7 cellular contexts compared by ENCODE assay signal in genomic region chr19:7521551-7522071, GRCh38. TPM values are rescaled to one million over a fixed set of nuclear protein-coding genes. Genes with fewer than 3 reads are reported as not detected.
DNase-seq lines count a peak whose midpoint lies in the region; ATAC-seq and TF ChIP-seq lines count a peak whose summit lies in the region.

No MANE protein-coding gene starts in this region.

- no peaks in the 10 kb centered on the region for H3K9me3 ChIP-seq in spleen

- H3K27me3 ChIP-seq in spleen (replicated peaks in 1 of 7): peaks cover 0 to 2% (median 0%) of the 10 kb centered on the region in 7 donors

- H3K27ac ChIP-seq in spleen: peak overlapping the region; percentile 22 to 88 (median 80)

- H3K4me1 ChIP-seq in spleen: peaks cover 20 to 85% (median 53%) of the 10 kb centered on the region in 6 donors

- peaks cover 0 to 44% (median 13%) of the 10 kb centered on the region in 6 donors for H3K36me3 ChIP-seq in spleen

- peaks cover 7% of the 10 kb centered on the region for H3K27me3 Mint-ChIP-seq in activated CD4-positive, alpha-beta memory T cell treated with anti-CD3 and anti-CD28 coated beads for 36 hours
- peaks cover 10% of the 10 kb centered on the region for H3K27me3 Mint-ChIP-seq in glutamatergic neuron (ENCODE audit: unreplicated experiment)

- H3K9me3 Mint-ChIP-seq in activated CD4-positive, alpha-beta memory T cell treated with anti-CD3 and anti-CD28 coated beads for 36 hours: no peaks in the 10 kb centered on the region
- peaks cover 12% of the 10 kb centered on the region for H3K9me3 Mint-ChIP-seq in glutamatergic neuron (ENCODE audit: unreplicated experiment)

- H3K4me1 Mint-ChIP-seq in activated CD4-positive, alpha-beta memory T cell treated with anti-CD3 and anti-CD28 coated beads for 36 hours (ENCODE audit: low read depth): peaks cover 13% of the 10 kb centered on the region
- peaks cover 5% of the 10 kb centered on the region for H3K4me1 Mint-ChIP-seq in glutamatergic neuron (ENCODE audit: low read depth, unreplicated experiment)

- POLR2A ChIA-PET in activated CD4-positive, alpha-beta memory T cell treated with anti-CD3 and anti-CD28 coated beads for 36 hours (lab: Charles Lee): interaction anchor here (0.6 to 4.0 kb wide), 6 partner anchors 9 to 173 kb away, joined by 3 to 22 read pairs (median 4); partner anchors contain the start of genes ARHGEF18, PEX11G and PNPLA6

- WGBS in spleen, 5 donors: 57 to 65% (median 61%) methylated on average over 10 of the region's 10 CpGs

- H3K4me3 ChIP-seq in HFF-Myc (replicated peaks; ENCODE audit: low read depth, low read length) (peak overlapping the region; percentile 60), spleen (peak overlapping the region in 6 of 8 donors; percentile 77 to 91 (median 86))

- ATAC-seq in left colon (no peak), GM18502 (IDR thresholded peaks at IDR 0.05; ENCODE audit: poor library complexity, unreplicated experiment) (no peak), GM21381 (IDR thresholded peaks at IDR 0.05; ENCODE audit: unreplicated experiment) (no peak)

- TF ChIP-seq CTCF in HFF-Myc (IDR thresholded peaks at IDR 0.05; ENCODE audit: low read depth, low read length, missing control alignments): no peak
- TF ChIP-seq CTCF in glutamatergic neuron (IDR thresholded peaks at IDR 0.05; ENCODE audit: partially characterized antibody, unreplicated experiment): no peak
- no peak for TF ChIP-seq CTCF in spleen (IDR thresholded peaks at IDR 0.05 in 8 of 11, conservative IDR thresholded peaks at IDR 0.05 in 3 of 11)

- peak overlapping the region; percentile 16 for H3K27ac Mint-ChIP-seq in activated CD4-positive, alpha-beta memory T cell treated with anti-CD3 and anti-CD28 coated beads for 36 hours
- peak overlapping the region; percentile 83 for H3K27ac Mint-ChIP-seq in glutamatergic neuron (ENCODE audit: unreplicated experiment)

- no peak for DNase-seq in HFF-Myc (ENCODE audit: extremely low read depth, low read depth)
- no peak for DNase-seq in activated CD4-positive, alpha-beta memory T cell treated with anti-CD3 and anti-CD28 coated beads for 36 hours
- no peak for DNase-seq in glutamatergic neuron
- no peak for DNase-seq in spleen
- DNase-seq in left colon: no peak

- intact Hi-C loops in activated CD4-positive, alpha-beta memory T cell treated with anti-CD3 and anti-CD28 coated beads for 36 hours (cut with micrococcal nuclease): loop anchor here (1.0 kb wide), 1 partner anchor 14 kb away; the partner anchor contains the start of gene PNPLA6
- intact Hi-C loops in spleen (cut with DNase I; ENCODE audit: low total_unique reads): no loop called here
- intact Hi-C loops in left colon (cut with DNase I, micrococcal nuclease): no loop called here

- CTCF ChIA-PET in activated CD4-positive, alpha-beta memory T cell treated with anti-CD3 and anti-CD28 coated beads for 36 hours (lab: Charles Lee): interaction anchor here (0.9 to 1.8 kb wide), 4 partner anchors 9 to 348 kb away, joined by 3 to 10 read pairs (median 4); no protein-coding TSS in a partner anchor

- peak overlapping the region; percentile 68 for H3K4me3 Mint-ChIP-seq in activated CD4-positive, alpha-beta memory T cell treated with anti-CD3 and anti-CD28 coated beads for 36 hours
- H3K4me3 Mint-ChIP-seq in glutamatergic neuron (ENCODE audit: unreplicated experiment): peak overlapping the region; percentile 98

- H3K36me3 Mint-ChIP-seq in activated CD4-positive, alpha-beta memory T cell treated with anti-CD3 and anti-CD28 coated beads for 36 hours: no peaks in the 10 kb centered on the region
- no peaks in the 10 kb centered on the region for H3K36me3 Mint-ChIP-seq in glutamatergic neuron (ENCODE audit: unreplicated experiment)

- TF ChIP-seq POLR2A in spleen (IDR thresholded peaks at IDR 0.05): no peak

RNA-seq across cellular contexts. Expression of gene MCOLN1, which starts 0.8 kb away (rescaled TPM):
- 1 to 10 TPM; 7.4 to 9.5 TPM for total RNA-seq in activated CD4-positive, alpha-beta memory T cell treated with anti-CD3 and anti-CD28 coated beads for 36 hours
- total RNA-seq in glutamatergic neuron (ENCODE audit: unreplicated experiment): 39.8 TPM
- 100 to 1,000 TPM in 6 of 7 donors, 10 to 100 TPM in 1; 76.9 to 166 (median 131) TPM for total RNA-seq in spleen
- 100 to 1,000 TPM in 1 of 3 donors, 10 to 100 TPM in 2; 25.1 to 106 (median 68.5) TPM for polyA plus RNA-seq in spleen
- 10 to 100 TPM; 22.2 to 31.6 TPM for total RNA-seq in left colon

RNA-seq across cellular contexts. Expression of gene ZNF358, which starts 5.7 kb away (rescaled TPM):
- 1 to 10 TPM; 4.6 to 6.0 TPM for total RNA-seq in activated CD4-positive, alpha-beta memory T cell treated with anti-CD3 and anti-CD28 coated beads for 36 hours
- total RNA-seq in glutamatergic neuron (ENCODE audit: unreplicated experiment): 148 TPM
- 10 to 100 TPM; 22.8 to 50.5 (median 43.6) TPM for total RNA-seq in spleen
- 10 to 100 TPM; 23.8 to 44.6 (median 30.6) TPM for polyA plus RNA-seq in spleen
- 10 to 100 TPM; 37.8 to 56.2 TPM for total RNA-seq in left colon

RNA-seq across cellular contexts. Expression of gene PNPLA6, which starts 13.9 kb away (rescaled TPM):
- total RNA-seq in activated CD4-positive, alpha-beta memory T cell treated with anti-CD3 and anti-CD28 coated beads for 36 hours: 100 to 1,000 TPM; 106 to 121 TPM
- 82.0 TPM for total RNA-seq in glutamatergic neuron (ENCODE audit: unreplicated experiment)
- total RNA-seq in spleen: 100 to 1,000 TPM; 125 to 225 (median 151) TPM
- polyA plus RNA-seq in spleen: 100 to 1,000 TPM in 2 of 3 donors, 10 to 100 TPM in 1; 51.0 to 142 (median 130) TPM
- total RNA-seq in left colon: 100 to 1,000 TPM in 1 of 2 donors, 10 to 100 TPM in 1; 87.8 to 107 TPM

RNA-seq across cellular contexts. Expression of gene PEX11G, which starts 32.8 kb away (rescaled TPM):
- 1 to 10 TPM; 2.1 to 2.2 TPM for total RNA-seq in activated CD4-positive, alpha-beta memory T cell treated with anti-CD3 and anti-CD28 coated beads for 36 hours
- total RNA-seq in glutamatergic neuron (ENCODE audit: unreplicated experiment): 2.6 TPM
- 1 to 10 TPM; 2.3 to 9.6 (median 5.2) TPM for total RNA-seq in spleen
- polyA plus RNA-seq in spleen: 1 to 10 TPM; 3.4 to 7.8 (median 4.0) TPM
- total RNA-seq in left colon: 10 to 100 TPM in 1 of 2 donors, 1 to 10 TPM in 1; 9.0 to 10.8 TPM
